ENCODE assay signal across 1 cellular context in genomic region chr14:74890262-74890661, GRCh38.
TF ChIP-seq lines count a peak whose summit lies in the region.

No MANE protein-coding gene starts in this region.

TF ChIP-seq in GM23338, 12 proteins besides CTCF, POLR2A, EP300 and RAD21 (continued from another document):
- TF ChIP-seq ZNF462 (CRISPR knock-in tag; IDR thresholded peaks at IDR 0.05), result no peak
